In genomic region chr16:2468142-2468724, GRCh38 we compare ENCODE assay signal across 7 cellular contexts. TPM values are rescaled to one million over a fixed set of nuclear protein-coding genes. Genes with fewer than 3 reads are reported as not detected.
DNase-seq lines count a peak whose midpoint lies in the region; ATAC-seq and TF ChIP-seq lines count a peak whose summit lies in the region.
"Had no signal": no experiment of that assay in that cellular context is flagged by ENCODE, and none has a peak within 500 bp of the region (broad histone marks: within the 10 kb centered on the region; RNA-seq: fewer than 3 reads in every experiment).

No MANE protein-coding gene starts in this region.

- ATAC-seq in Panc1 (peak; percentile 24), GM21528 (IDR thresholded peaks at IDR 0.05; ENCODE audit: low FRiP score, unreplicated experiment) (no peak), HG02571 (IDR thresholded peaks at IDR 0.05; ENCODE audit: unreplicated experiment) (no peak)

- intact Hi-C loops in Panc1 (cut with micrococcal nuclease; ENCODE audit: unreplicated experiment) = no loop called here

- TF ChIP-seq CTCF in Panc1 (IDR thresholded peaks at IDR 0.05) = no peak

- no peaks in the 10 kb centered on the region for H3K36me3 ChIP-seq in Panc1 (ENCODE audit: control insufficient read depth, insufficient read depth, low read length)
- H3K36me3 ChIP-seq: adrenal gland had no signal

- no peaks in the 10 kb centered on the region for H3K27me3 ChIP-seq in Panc1 (ENCODE audit: control insufficient read depth, insufficient read depth, low read length)

- BruUV-seq in Panc1 (replicated peaks; lab: Mats Ljungman, UMichigan) = no TSS peak

- CTCF ChIA-PET in Panc1 (lab: Charles Lee) = interaction anchor here (0.7 kb wide), 1 partner anchor 217 kb away, joined by 4 read pairs; the partner anchor contains the start of gene ECI1

- TF ChIP-seq POLR2A in GM19099 (IDR thresholded peaks at IDR 0.05; ENCODE audit: extremely low read depth, insufficient read length, low read depth) = peak; percentile 49

- in situ Hi-C loops in Panc1 (cut with HindIII; ENCODE audit: low pct_unique_long_range_greater_than_20kb, low sequenced_read_pairs) = no loop called here

- POLR2A ChIA-PET in Panc1 (lab: Charles Lee) = interaction anchor here (0.6 to 1.2 kb wide), 4 partner anchors 9 to 34 kb away, joined by 3 to 10 read pairs (median 6); no protein-coding TSS in a partner anchor

- peaks cover 48% of the 10 kb centered on the region for H3K4me1 ChIP-seq in Panc1 (ENCODE audit: control insufficient read depth, insufficient read depth, low read length)

- H3K9me3 ChIP-seq in Panc1 (ENCODE audit: control insufficient read depth, insufficient read depth, low read depth, low read length) = no peaks in the 10 kb centered on the region
- H3K9me3 ChIP-seq: adrenal gland had no signal

- DNase-seq in Panc1 (ENCODE audit: low read depth, low spot score) (no peak), hepatic stellate cell (ENCODE audit: low spot score) (peak; percentile 53), NCI-H1048 (lab: John Stamatoyannopoulos, UW) (no peak)

- peak overlapping the region; percentile 42 to 59 for H3K4me3 ChIP-seq in Panc1 (ENCODE audit: low read depth in 2 of 2, low read length in 2 of 2)

- peak overlapping the region; percentile 91 for H3K27ac ChIP-seq in Panc1 (ENCODE audit: low read length)

RNA-seq across cellular contexts. Expression of gene NTN3, which starts 2.9 kb away (rescaled TPM):
- total RNA-seq in Panc1 (2021; ENCODE audit: unreplicated experiment) = 3.2 TPM
- 2.3 TPM for polyA plus RNA-seq in Panc1 (2012; ENCODE audit: insufficient read length)

RNA-seq across cellular contexts. Expression of gene TBC1D24, which starts 6.7 kb away (rescaled TPM):
- 26.7 TPM for total RNA-seq in Panc1 (2021; ENCODE audit: unreplicated experiment)
- 15.9 TPM for polyA plus RNA-seq in Panc1 (2012; ENCODE audit: insufficient read length)

RNA-seq across cellular contexts. Expression of gene TEDC2, which starts 8.3 kb away (rescaled TPM):
- 25.0 TPM for total RNA-seq in Panc1 (2021; ENCODE audit: unreplicated experiment)
- polyA plus RNA-seq in Panc1 (2012; ENCODE audit: insufficient read length) = 18.1 TPM

RNA-seq across cellular contexts. Expression of gene CCNF, which starts 39.0 kb away (rescaled TPM):
- total RNA-seq in Panc1 (2021; ENCODE audit: unreplicated experiment) = 35.8 TPM
- polyA plus RNA-seq in Panc1 (2012; ENCODE audit: insufficient read length) = 17.6 TPM

RNA-seq across cellular contexts. Expression of gene ATP6V0C, which starts 45.5 kb away (rescaled TPM):
- 282 TPM for total RNA-seq in Panc1 (2021; ENCODE audit: unreplicated experiment)
- polyA plus RNA-seq in Panc1 (2012; ENCODE audit: insufficient read length) = 497 TPM
